25 cellular contexts compared by ENCODE assay signal in genomic region chr5:174827521-174827920, GRCh38.
A peak's percentile ranks its signal among the peaks of the same experiment; 100 is the strongest.
DNase-seq lines count a peak whose midpoint lies in the region; ATAC-seq and TF ChIP-seq lines count a peak whose summit lies in the region.
"Had no signal": no experiment of that assay in that cellular context is flagged by ENCODE, and none has a peak within 500 bp of the region (broad histone marks: within the 10 kb centered on the region; RNA-seq: fewer than 3 reads in every experiment).

No MANE protein-coding gene starts in this region.

- H3K36me3 ChIP-seq in GM23248 (ENCODE audit: low read depth) (no peaks in the 10 kb centered on the region), brain microvascular endothelial cell (replicated peaks) (no peaks in the 10 kb centered on the region), neuronal stem cell (replicated peaks in 1 of 2; ENCODE audit: control insufficient read depth in 2 of 2, insufficient read depth in 2 of 2, low read length in 2 of 2) (no peaks in the 10 kb centered on the region)
- H3K36me3 ChIP-seq: BE2C, breast epithelium, spleen had no signal

- no peak overlapping the region for H3K18ac ChIP-seq in neuronal stem cell (ENCODE audit: low read length)

- H2AFZ ChIP-seq in GM23248 (no peak overlapping the region), neuronal stem cell (ENCODE audit: low read length) (no peak overlapping the region)

- H3K4me3 ChIP-seq in GM23248: no peak overlapping the region
- no peak overlapping the region for H3K4me3 ChIP-seq in brain microvascular endothelial cell (ENCODE audit: low read depth, low read length)
- H3K4me3 ChIP-seq in fibroblast of villous mesenchyme (ENCODE audit: low read depth, low read length): no peak overlapping the region
- no peak overlapping the region for H3K4me3 ChIP-seq in neuronal stem cell (ENCODE audit: low read length in 2 of 2)
- H3K4me3 ChIP-seq: breast epithelium, spleen had no signal

- H3K79me1 ChIP-seq in neuronal stem cell (ENCODE audit: low read depth, low read length): no peaks in the 10 kb centered on the region

- no peak overlapping the region for H4K8ac ChIP-seq in neuronal stem cell (ENCODE audit: low read depth, low read length)

- H3K9ac ChIP-seq in GM23248 (no peak overlapping the region), neuronal stem cell (ENCODE audit: low read depth, low read length, poor library complexity) (no peak overlapping the region)

- H3K4me2 ChIP-seq in GM23248 (ENCODE audit: unreplicated experiment) (peak overlapping the region; percentile 67), neuronal stem cell (ENCODE audit: insufficient read depth, low read length, poor library complexity, severe bottlenecking) (no peak overlapping the region)

- no peaks in the 10 kb centered on the region for H3K79me2 ChIP-seq in GM23248 (ENCODE audit: insufficient read depth)

- H3K27ac ChIP-seq in GM23248 (peak overlapping the region; percentile 74), brain microvascular endothelial cell (no peak overlapping the region), neuronal stem cell (replicated peaks; ENCODE audit: low read length) (no peak overlapping the region)
- H3K27ac ChIP-seq: breast epithelium, foreskin keratinocyte, spleen had no signal

- no peaks in the 10 kb centered on the region for H4K20me1 ChIP-seq in GM23248 (ENCODE audit: insufficient read depth)

- H3K27me3 ChIP-seq in GM23248 (replicated peaks; ENCODE audit: insufficient read depth): no peaks in the 10 kb centered on the region
- H3K27me3 ChIP-seq in brain microvascular endothelial cell (replicated peaks): no peaks in the 10 kb centered on the region
- no peaks in the 10 kb centered on the region for H3K27me3 ChIP-seq in neuronal stem cell (ENCODE audit: control insufficient read depth in 3 of 3, insufficient read depth in 3 of 3, low read depth in 1 of 3, low read length in 3 of 3)
- H3K27me3 ChIP-seq: breast epithelium, foreskin keratinocyte, spleen had no signal

- no peaks in the 10 kb centered on the region for H3K9me3 ChIP-seq in GM23248 (ENCODE audit: low read depth)
- H3K9me3 ChIP-seq in neuronal stem cell (replicated peaks in 1 of 2; ENCODE audit: control insufficient read depth in 2 of 2, insufficient read depth in 1 of 2, low read depth in 1 of 2, low read length in 2 of 2): no peaks in the 10 kb centered on the region
- H3K9me3 ChIP-seq: BE2C, breast epithelium, spleen had no signal

- ATAC-seq in HG02981 (IDR thresholded peaks at IDR 0.05; ENCODE audit: unreplicated experiment): no peak
- ATAC-seq: activated CD4-positive, alpha-beta T cell treated with anti-CD3 and anti-CD28 coated beads for 36 hours; activated naive CD8-positive, alpha-beta T cell treated with anti-CD3 and anti-CD28 coated beads, Interleukin-2, amount 50 U/mL, for 24 hours; foreskin keratinocyte; natural killer cell; stimulated activated memory B cell treated with anti-CD40 and anti-IgM and Interleukin-4, amounts not matched to agents 10 μg/mL and 1 μg/mL and 100 μg/mL, for 72 hours had no signal

- TF ChIP-seq CTCF in brain microvascular endothelial cell (IDR thresholded peaks at IDR 0.05; ENCODE audit: low read depth, low read length, missing control alignments): no peak
- no peak for TF ChIP-seq CTCF in fibroblast of villous mesenchyme (IDR thresholded peaks at IDR 0.05; ENCODE audit: insufficient read depth, low read depth, low read length)

- DNase-seq in GM23248: peak; percentile 71
- DNase-seq in brain microvascular endothelial cell: peak; percentile 43
- DNase-seq in fibroblast of villous mesenchyme (ENCODE audit: low read depth): peak; percentile 10
- DNase-seq in neuronal stem cell (ENCODE audit: low spot score): no peak
- DNase-seq in globus pallidus (ENCODE audit: low spot score): no peak
- no peak for DNase-seq in NCI-H1436 (lab: John Stamatoyannopoulos, UW)
- DNase-seq: activated CD4-positive, alpha-beta T cell treated with anti-CD3 and anti-CD28 coated beads for 36 hours; activated CD8-positive, alpha-beta memory T cell treated with anti-CD3 and anti-CD28 coated beads for 24 hours; activated gamma-delta T cell treated with Interleukin-2 at 50 U/mL for 16 hours; activated naive CD8-positive, alpha-beta T cell treated with anti-CD3 and anti-CD28 coated beads, Interleukin-2, amount 50 U/mL, for 24 hours; activated T-cell treated with anti-CD3 and anti-CD28 coated beads, Interleukin-2, amount 50 U/mL, for 1 hour; BE2C; cortex of kidney; KBM-7; natural killer cell; NCI-H1694 treated with DMSO at 0.1 percent for 48 hours; NCI-H2171 treated with DMSO at 0.1 percent for 48 hours; NCI-H526; retina; spleen; stimulated activated CD4-positive, alpha-beta T cell treated with anti-CD3 and anti-CD28 coated beads, Interleukin-2, amount 100 ng/mL, for 48 hours had no signal

- no peak overlapping the region for H3K4ac ChIP-seq in neuronal stem cell (ENCODE audit: low read length)

- H3K4me1 ChIP-seq in GM23248 (ENCODE audit: insufficient read depth) (peaks cover 49% of the 10 kb centered on the region), neuronal stem cell (ENCODE audit: control insufficient read depth in 2 of 2, insufficient read depth in 1 of 2, low read depth in 1 of 2, low read length in 2 of 2) (no peaks in the 10 kb centered on the region)
- H3K4me1 ChIP-seq: BE2C, breast epithelium, foreskin keratinocyte, spleen had no signal

- H2BK120ac ChIP-seq in neuronal stem cell (ENCODE audit: low read depth, low read length): no peak overlapping the region

- no peaks in the 10 kb centered on the region for H3K9me2 ChIP-seq in GM23248 (ENCODE audit: insufficient read depth)

- H3F3A ChIP-seq in GM23248 (ENCODE audit: insufficient read depth): peaks cover 28% of the 10 kb centered on the region

- H2BK12ac ChIP-seq in neuronal stem cell (ENCODE audit: low read length): no peak overlapping the region

- WGBS in GM23248 (ENCODE audit: low coverage in 1 of 2, low lambda C conversion rate in 2 of 2, missing lambda C conversion rate in 2 of 2), 2 experiments: 37 to 38% methylated on average over 6 of the region's 6 CpGs
- 100% methylated on average over 1 of the region's 6 CpGs; no CpG with 5 or more reads in 1 of the 2 donors for WGBS in neuronal stem cell (ENCODE audit: extremely low coverage in 2 of 2, insufficient read length in 2 of 2, insufficient replicate concordance in 1 of 2), 2 donors

- no peak overlapping the region for H3K23ac ChIP-seq in neuronal stem cell (ENCODE audit: low read depth, low read length, poor library complexity)

- no peak overlapping the region for H3K14ac ChIP-seq in neuronal stem cell (ENCODE audit: low read length)

- H2BK5ac ChIP-seq in neuronal stem cell (ENCODE audit: low read length): no peak overlapping the region

- no peak overlapping the region for H4K91ac ChIP-seq in neuronal stem cell (ENCODE audit: low read depth, low read length, poor library complexity)

- no peak overlapping the region for H2BK15ac ChIP-seq in neuronal stem cell (ENCODE audit: low read length)

- H2AK5ac ChIP-seq in neuronal stem cell (ENCODE audit: low read depth, low read length): no peak overlapping the region

- in situ Hi-C loops in GM23248 (cut with MboI): no loop called here
- in situ Hi-C loops in brain microvascular endothelial cell (cut with HindIII; ENCODE audit: low pct_ligation_motif_present, low sequenced_read_pairs): no loop called here

Comparison
In these comparisons a context has a peak if more than half of its experiments do, and no peak if none do; other contexts are left out.
1. DNase-seq: peak in GM23248 (single experiment), brain microvascular endothelial cell (single experiment) and fibroblast of villous mesenchyme (single experiment); none in neuronal stem cell (single experiment), globus pallidus (single experiment) and NCI-H1436 (single experiment).